29 cellular contexts compared by ENCODE assay signal in genomic region chr9:79984429-79985067, GRCh38.
A peak's percentile ranks its signal among the peaks of the same experiment; 100 is the strongest.
DNase-seq lines count a peak whose midpoint lies in the region; ATAC-seq, FAIRE-seq and TF ChIP-seq lines count a peak whose summit lies in the region.
"Had no signal": no experiment of that assay in that cellular context is flagged by ENCODE, and none has a peak within 500 bp of the region (broad histone marks: within the 10 kb centered on the region; RNA-seq: fewer than 3 reads in every experiment).

No MANE protein-coding gene starts in this region.

- dilution Hi-C loops in endothelial cell of umbilical vein (cut with MboI; ENCODE audit: extremely low pct_ligation_motif_present, low sequenced_read_pairs): no loop called here

- H3K27me3 ChIP-seq in breast epithelium: no peaks in the 10 kb centered on the region
- H3K27me3 ChIP-seq in endothelial cell of umbilical vein (ENCODE audit: control insufficient read depth in 2 of 2, insufficient read depth in 2 of 2, low read length in 2 of 2): no peaks in the 10 kb centered on the region
- no peaks in the 10 kb centered on the region for H3K27me3 ChIP-seq in small intestine (ENCODE audit: control insufficient read depth in 2 of 2, insufficient read depth in 2 of 2, low read length in 2 of 2)
- H3K27me3 ChIP-seq: BLaER1, ovary, right atrium auricular region had no signal

- no peaks in the 10 kb centered on the region for H3K9me3 Mint-ChIP-seq in MCF 10A (ENCODE audit: unreplicated experiment)
- H3K9me3 Mint-ChIP-seq: activated T-cell treated with anti-CD3 and anti-CD28 coated beads, Interleukin-2, amount 50 U/mL, for 24 hours; GM23338; natural killer cell treated with Interleukin-12 subunit alpha and Interleukin-12 subunit beta and Interleukin-15 and Interleukin-18, amount 100 ng/mL, for 72 hours had no signal

- FAIRE-seq in endothelial cell of umbilical vein (lab: Jason Lieb, UNC) (no peak), small intestine (lab: Jason Lieb, UNC) (no peak)

- H3K79me2 ChIP-seq in endothelial cell of umbilical vein (ENCODE audit: control insufficient read depth, insufficient read depth, low read length): no peaks in the 10 kb centered on the region

- no peak overlapping the region for H3K9ac ChIP-seq in endothelial cell of umbilical vein (replicated peaks; ENCODE audit: extremely low read depth, insufficient read depth, low read length)
- H3K9ac ChIP-seq: BLaER1 had no signal

- H3K9me1 ChIP-seq in endothelial cell of umbilical vein (replicated peaks; ENCODE audit: control insufficient read depth, extremely low read depth, insufficient read depth, low read length): no peaks in the 10 kb centered on the region

- H3K9me3 ChIP-seq in breast epithelium (no peaks in the 10 kb centered on the region), endothelial cell of umbilical vein (replicated peaks; ENCODE audit: control insufficient read depth, insufficient read depth, low read length) (no peaks in the 10 kb centered on the region), small intestine (ENCODE audit: control insufficient read depth, low read depth) (no peaks in the 10 kb centered on the region), mucosa of descending colon (no peaks in the 10 kb centered on the region)
- H3K9me3 ChIP-seq: ovary, right atrium auricular region, thoracic aorta had no signal

- H3K36me3 ChIP-seq in breast epithelium (no peaks in the 10 kb centered on the region), endothelial cell of umbilical vein (ENCODE audit: control insufficient read depth in 2 of 2, extremely low read depth in 1 of 2, insufficient read depth in 2 of 2, low read length in 2 of 2) (no peaks in the 10 kb centered on the region), small intestine (ENCODE audit: control insufficient read depth in 2 of 2, insufficient read depth in 2 of 2, low read length in 2 of 2) (no peaks in the 10 kb centered on the region), mucosa of descending colon (ENCODE audit: low read depth) (no peaks in the 10 kb centered on the region)
- H3K36me3 ChIP-seq: BLaER1, ovary, right atrium auricular region, thoracic aorta had no signal

- no peak overlapping the region for H3K4me3 Mint-ChIP-seq in MCF 10A (ENCODE audit: unreplicated experiment)
- H3K4me3 Mint-ChIP-seq: activated CD4-positive, alpha-beta T cell treated with anti-CD3 and anti-CD28 coated beads for 36 hours; activated T-cell treated with anti-CD3 and anti-CD28 coated beads, Interleukin-2, amount 50 U/mL, for 24 hours; GM23338; natural killer cell treated with Interleukin-12 subunit alpha and Interleukin-12 subunit beta and Interleukin-15 and Interleukin-18, amount 100 ng/mL, for 72 hours had no signal

- 23 to 67% (median 40%) methylated on average over 4 of the region's 4 CpGs for WGBS in small intestine, 3 donors

- H3K27ac Mint-ChIP-seq in MCF 10A (ENCODE audit: low read depth, unreplicated experiment): no peak overlapping the region
- H3K27ac Mint-ChIP-seq: activated CD4-positive, alpha-beta T cell treated with anti-CD3 and anti-CD28 coated beads for 36 hours; activated T-cell treated with anti-CD3 and anti-CD28 coated beads, Interleukin-2, amount 50 U/mL, for 24 hours; GM23338; natural killer cell treated with Interleukin-12 subunit alpha and Interleukin-12 subunit beta and Interleukin-15 and Interleukin-18, amount 100 ng/mL, for 72 hours had no signal

- TF ChIP-seq CTCF in MCF 10A (IDR thresholded peaks at IDR 0.05; ENCODE audit: unreplicated experiment) (no peak), breast epithelium (IDR thresholded peaks at IDR 0.05) (no peak), endothelial cell of umbilical vein (IDR thresholded peaks at IDR 0.05; ENCODE audit: extremely low read depth in 1 of 2, insufficient read depth in 1 of 2, low read depth in 1 of 2, low read length in 2 of 2) (no peak), mucosa of descending colon (IDR thresholded peaks at IDR 0.05) (no peak)

- BruUV-seq in MCF 10A (replicated peaks; lab: Mats Ljungman, UMichigan) (no TSS peak), endothelial cell of umbilical vein (replicated peaks; lab: Mats Ljungman, UMichigan) (no TSS peak)

- H3K27me3 Mint-ChIP-seq in MCF 10A (ENCODE audit: insufficient read depth, unreplicated experiment): no peaks in the 10 kb centered on the region

- TF ChIP-seq POLR2A in breast epithelium (IDR thresholded peaks at IDR 0.05) (no peak), endothelial cell of umbilical vein (IDR thresholded peaks at IDR 0.05; ENCODE audit: low read depth, low read length) (no peak)

- H2AFZ ChIP-seq in endothelial cell of umbilical vein (ENCODE audit: low read depth, low read length): no peak overlapping the region
- H2AFZ ChIP-seq: GM23338, PC-9 had no signal

- POLR2A ChIA-PET in MCF 10A (lab: Yijun Ruan, JAX): interaction anchor here (0.7 kb wide), 1 partner anchor 227 kb away, joined by 3 read pairs; no protein-coding TSS in a partner anchor
- POLR2A ChIA-PET in endothelial cell of umbilical vein (lab: Charles Lee): no interaction called here

- H3K36me3 Mint-ChIP-seq in MCF 10A (ENCODE audit: insufficient read depth, unreplicated experiment): no peaks in the 10 kb centered on the region
- H3K36me3 Mint-ChIP-seq: natural killer cell treated with Interleukin-12 subunit alpha and Interleukin-12 subunit beta and Interleukin-15 and Interleukin-18, amount 100 ng/mL, for 72 hours had no signal

- intact Hi-C loops in MCF 10A (cut with micrococcal nuclease) (no loop called here), breast epithelium (cut with DNase I; ENCODE audit: low total_unique reads) (no loop called here), endothelial cell of umbilical vein (cut with micrococcal nuclease) (no loop called here), mucosa of descending colon (cut with DNase I, micrococcal nuclease) (no loop called here)

- CTCF ChIA-PET in MCF 10A (lab: Yijun Ruan, JAX): interaction anchor here (0.5 kb wide), 1 partner anchor 1575 kb away, joined by 3 read pairs; no protein-coding TSS in a partner anchor
- CTCF ChIA-PET in endothelial cell of umbilical vein (lab: Charles Lee): no interaction called here

- H4K20me1 ChIP-seq in endothelial cell of umbilical vein (replicated peaks; ENCODE audit: control insufficient read depth, extremely low read depth, insufficient read depth, low read length): no peaks in the 10 kb centered on the region
- H4K20me1 ChIP-seq: BLaER1 had no signal

- peaks cover 8% of the 10 kb centered on the region for H3K4me1 Mint-ChIP-seq in MCF 10A (ENCODE audit: insufficient read depth, unreplicated experiment)
- H3K4me1 Mint-ChIP-seq: activated CD4-positive, alpha-beta T cell treated with anti-CD3 and anti-CD28 coated beads for 36 hours had no signal

- H3K4me1 ChIP-seq in breast epithelium: no peaks in the 10 kb centered on the region
- H3K4me1 ChIP-seq in endothelial cell of umbilical vein (ENCODE audit: control insufficient read depth, extremely low read depth, insufficient read depth, low read length): no peaks in the 10 kb centered on the region
- H3K4me1 ChIP-seq in small intestine (ENCODE audit: control insufficient read depth in 2 of 2, insufficient read depth in 1 of 2, low read depth in 1 of 2, low read length in 1 of 2): no peaks in the 10 kb centered on the region
- no peaks in the 10 kb centered on the region for H3K4me1 ChIP-seq in mucosa of descending colon (ENCODE audit: low read depth)
- H3K4me1 ChIP-seq: BLaER1, right atrium auricular region had no signal

- ATAC-seq in HG03175 (IDR thresholded peaks at IDR 0.05; ENCODE audit: unreplicated experiment): no peak
- no peak for ATAC-seq in mucosa of descending colon
- ATAC-seq: activated CD4-positive, alpha-beta T cell treated with anti-CD3 and anti-CD28 coated beads for 36 hours; GM23338; left lobe of liver; natural killer cell treated with Interleukin-12 subunit alpha and Interleukin-12 subunit beta and Interleukin-15 and Interleukin-18, amount 100 ng/mL, for 72 hours had no signal

- H3K4me2 ChIP-seq in endothelial cell of umbilical vein (ENCODE audit: insufficient read depth, low read length): no peak overlapping the region
- H3K4me2 ChIP-seq: BLaER1, GM23338, PC-9 had no signal

- H3K27ac ChIP-seq in breast epithelium: no peak overlapping the region
- no peak overlapping the region for H3K27ac ChIP-seq in endothelial cell of umbilical vein (ENCODE audit: insufficient read depth, low read depth, low read length)
- H3K27ac ChIP-seq in small intestine (ENCODE audit: low read depth in 1 of 2, low read length in 1 of 2): no peak overlapping the region
- H3K27ac ChIP-seq: BLaER1, HL-60, ovary, PC-9, right atrium auricular region, thoracic aorta had no signal

- H3K4me3 ChIP-seq in breast epithelium (no peak overlapping the region), endothelial cell of umbilical vein (replicated peaks in 1 of 3; ENCODE audit: insufficient read depth in 1 of 3, low read depth in 1 of 3, low read length in 3 of 3) (no peak overlapping the region), small intestine (ENCODE audit: low read depth in 1 of 2, low read length in 2 of 2) (no peak overlapping the region), mucosa of descending colon (no peak overlapping the region)
- H3K4me3 ChIP-seq: BLaER1, GM23338, ovary, PC-9, right atrium auricular region, thoracic aorta had no signal

- DNase-seq in MCF 10A (ENCODE audit: unreplicated experiment) (peak; percentile 72), breast epithelium (ENCODE audit: low spot score in 2 of 2) (no peak), NCI-H2171 (lab: John Stamatoyannopoulos, UW) (peak; percentile 57), endothelial cell of umbilical vein (ENCODE audit: low read depth, low spot score) (peak; percentile 6), small intestine (peak; percentile 78), NCI-H345 (lab: John Stamatoyannopoulos, UW) (no peak), mucosa of descending colon (no peak)
- DNase-seq: activated CD4-positive, alpha-beta T cell treated with anti-CD3 and anti-CD28 coated beads for 36 hours; activated gamma-delta T cell treated with Interleukin-2 at 50 U/mL for 16 hours; activated T-cell treated with anti-CD3 and anti-CD28 coated beads, Interleukin-2, amount 50 U/mL, for 24 hours; DND-41; erythroblast; foreskin melanocyte; NCI-H146; NCI-H226; NK-92 treated with Interleukin-12 subunit alpha and Interleukin-12 subunit beta, amount 100 ng/mL, for 24 hours; ovary; PC-9; stimulated activated CD4-positive, alpha-beta T cell treated with anti-CD3 and anti-CD28 coated beads, Interleukin-4, amount 100 ng/mL, for 4 hours; stimulated activated naive CD4-positive, alpha-beta T cell; T-helper 1 cell had no signal

TF ChIP-seq in endothelial cell of umbilical vein, 7 proteins besides CTCF, POLR2A, EP300 and RAD21:
- TF ChIP-seq FOS (IDR thresholded peaks at IDR 0.05; ENCODE audit: borderline replicate concordance, insufficient read depth, low read length): no peak
- no peak for TF ChIP-seq JUN (IDR thresholded peaks at IDR 0.05; ENCODE audit: borderline replicate concordance, insufficient read depth, insufficient read length, low read depth)
- TF ChIP-seq GATA2 (IDR thresholded peaks at IDR 0.05; ENCODE audit: insufficient read depth, insufficient read length, low read depth, low read length): no peak
- TF ChIP-seq POLR2AphosphoS5 (IDR thresholded peaks at IDR 0.05; ENCODE audit: insufficient read depth, low read depth, low read length): no peak

Comparison
In these comparisons a context has a peak if more than half of its experiments do, and no peak if none do; other contexts are left out.
1. DNase-seq: peak in MCF 10A (single experiment), NCI-H2171 (single experiment), endothelial cell of umbilical vein (single experiment) and small intestine (single experiment); none in breast epithelium (0 of 2), NCI-H345 (single experiment) and mucosa of descending colon (0 of 3).